34 cellular contexts compared by ENCODE assay signal in the genomic region with DNA sequence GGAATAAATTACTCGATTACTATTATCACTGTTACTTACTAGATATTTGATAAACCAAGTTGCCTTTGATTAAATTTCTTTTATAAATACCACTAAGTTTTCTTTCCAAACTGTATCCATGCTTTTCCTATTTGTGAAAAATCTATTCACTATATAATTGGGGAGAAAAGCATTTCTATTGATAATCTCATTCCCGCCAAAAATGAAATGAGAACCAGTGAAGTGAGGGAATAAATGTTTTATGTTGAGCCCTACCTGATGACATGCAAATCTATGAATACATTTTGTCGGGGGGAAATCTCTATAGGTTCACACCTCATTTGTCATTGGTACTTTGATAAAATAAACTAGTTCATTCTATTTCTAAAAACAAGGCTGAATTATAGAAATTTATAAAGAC. TPM values are rescaled to one million over a fixed set of nuclear protein-coding genes. Genes with fewer than 3 reads are reported as not detected.
"Had no signal": no experiment of that assay in that cellular context is flagged by ENCODE, and none has a peak within 500 bp of the region (broad histone marks: within the 10 kb centered on the region; RNA-seq: fewer than 3 reads in every experiment).

No MANE protein-coding gene starts in this region.

- H3K36me3 ChIP-seq: adrenal gland, ascending aorta, brain microvascular endothelial cell, breast epithelium, cardiac muscle cell had no signal

- H3K4me1 ChIP-seq: adrenal gland, ascending aorta, body of pancreas, breast epithelium had no signal

- ATAC-seq: activated naive CD4-positive, alpha-beta T cell treated with anti-CD3 and anti-CD28 coated beads, Interleukin-2, amount 50 U/mL, for 72 hours; activated naive CD8-positive, alpha-beta T cell treated with anti-CD3 and anti-CD28 coated beads, Interleukin-2, amount 50 U/mL, for 24 hours; activated T-cell treated with anti-CD3 and anti-CD28 coated beads, Interleukin-2, amount 50 U/mL, for 4 hours; activated T-cell treated with anti-CD3 and anti-CD28 coated beads, Interleukin-2, amount 50 U/mL, for 72 hours; activated T-helper 17 cell treated with anti-CD3 and anti-CD28 coated beads, Interleukin-2, amount 50 U/mL, for 72 hours; body of pancreas had no signal

- DNase-seq: activated effector memory CD4-positive, alpha-beta T cell treated with anti-CD3 and anti-CD28 coated beads, Interleukin-2, amount 50 U/mL, for 16 hours; activated effector memory CD4-positive, alpha-beta T cell treated with Interleukin-2 at 50 U/mL for 16 hours; activated gamma-delta T cell; activated gamma-delta T cell treated with Interleukin-2 at 50 U/mL for 16 hours; activated naive CD4-positive, alpha-beta T cell; activated naive CD4-positive, alpha-beta T cell treated with anti-CD3 and anti-CD28 coated beads for 36 hours; activated naive CD4-positive, alpha-beta T cell treated with anti-CD3 and anti-CD28 coated beads, Interleukin-2, amount 10 ng/mL, durations not matched to agents 7 days and 5 days; activated naive CD4-positive, alpha-beta T cell treated with anti-CD3 and anti-CD28 coated beads, Interleukin-2, amount 50 U/mL, for 16 hours; activated naive CD4-positive, alpha-beta T cell treated with Interleukin-2 at 50 U/mL for 16 hours; activated naive CD8-positive, alpha-beta T cell treated with anti-CD3 and anti-CD28 coated beads for 36 hours; activated naive CD8-positive, alpha-beta T cell treated with anti-CD3 and anti-CD28 coated beads, Interleukin-2, amount 10 ng/mL, durations not matched to agents 7 days and 5 days; activated naive CD8-positive, alpha-beta T cell treated with anti-CD3 and anti-CD28 coated beads, Interleukin-2, amount 50 U/mL, for 24 hours; activated T-cell treated with anti-CD3 and anti-CD28 coated beads, Interleukin-2, amount 50 U/mL, for 1 hour; activated T-cell treated with anti-CD3 and anti-CD28 coated beads, Interleukin-2, amount 50 U/mL, for 24 hours; activated T-cell treated with anti-CD3 and anti-CD28 coated beads, Interleukin-2, amount 50 U/mL, for 4 hours; activated T-cell treated with anti-CD3 and anti-CD28 coated beads, Interleukin-2, amount 50 U/mL, for 48 hours; activated T-cell treated with anti-CD3 and anti-CD28 coated beads, Interleukin-2, amount 50 U/mL, for 72 hours; adrenal gland; amniotic stem cell; amygdala; anterior cingulate cortex; aorta; body of pancreas; brain microvascular endothelial cell; caudate nucleus; central memory CD4-positive, alpha-beta T cell; cerebellar nuclear complex had no signal

- H3K27ac ChIP-seq: adrenal gland, ascending aorta, body of pancreas, brain microvascular endothelial cell, breast epithelium, cardiac muscle cell had no signal

- FAIRE-seq: astrocyte, bronchial epithelial cell had no signal

- H3K9me3 ChIP-seq: adrenal gland, ascending aorta, body of pancreas, breast epithelium had no signal

- H3K27me3 ChIP-seq: adrenal gland, ascending aorta, body of pancreas, brain microvascular endothelial cell, breast epithelium, cardiac muscle cell had no signal

- H3K4me3 ChIP-seq: adrenal gland, ascending aorta, body of pancreas, breast epithelium, cardiac muscle cell had no signal

RNA-seq across cellular contexts. Expression of gene BRIP1, which starts 15.7 kb away (rescaled TPM):
- total RNA-seq: ascending aorta had no signal
